ENCODE assay signal across 2 cellular contexts in genomic region chr14:20343855-20344205, GRCh38.
TF ChIP-seq lines count a peak whose summit lies in the region.

No MANE protein-coding gene starts in this region.

TF ChIP-seq in GM12878, 131 proteins besides CTCF, POLR2A, EP300 and RAD21:
- TF ChIP-seq FOXK2 (IDR thresholded peaks at IDR 0.05) (no peak), BCL3 (IDR thresholded peaks at IDR 0.05; ENCODE audit: borderline replicate concordance, insufficient read depth, low read depth, low read length, poor library complexity, severe bottlenecking) (no peak), SMARCA5 (IDR thresholded peaks at IDR 0.05) (0 out of 2 replicates have a peak, but pooled peaks have one; percentile 16), BACH1 (IDR thresholded peaks at IDR 0.05; ENCODE audit: borderline replicate concordance) (0 out of 2 replicates have a peak, but pooled peaks have one; percentile 13), FOXM1 (IDR thresholded peaks at IDR 0.05; ENCODE audit: low read depth, low read length) (no peak), MYB (IDR thresholded peaks at IDR 0.05; ENCODE audit: borderline replicate concordance, low read depth, low read length) (no peak)

TF ChIP-seq in HepG2, 621 proteins besides CTCF, POLR2A, EP300 and RAD21:
- TF ChIP-seq CBX5 (CRISPR knock-in tag; IDR thresholded peaks at IDR 0.05; ENCODE audit: borderline replicate concordance) (no peak), ZBTB7A (CRISPR knock-in tag; IDR thresholded peaks at IDR 0.05) (0 out of 2 replicates have a peak, but pooled peaks have one; percentile 9), HCFC1 (IDR thresholded peaks at IDR 0.05; ENCODE audit: low read depth, low read length) (no peak), ZNF780A (CRISPR knock-in tag; IDR thresholded peaks at IDR 0.05) (0 out of 2 replicates have a peak, but pooled peaks have one; percentile 42), ZNF75D (CRISPR knock-in tag; IDR thresholded peaks at IDR 0.05; ENCODE audit: borderline replicate concordance) (0 out of 2 replicates have a peak, but pooled peaks have one; percentile 41), GFI1 (CRISPR knock-in tag; IDR thresholded peaks at IDR 0.05; ENCODE audit: borderline replicate concordance) (0 out of 2 replicates have a peak, but pooled peaks have one; percentile 9), KDM5A (IDR thresholded peaks at IDR 0.05; ENCODE audit: borderline replicate concordance, low read length) (peak; percentile 50; the same call in 1 of the 2 replicates), ZNF556 (CRISPR knock-in tag; IDR thresholded peaks at IDR 0.05; ENCODE audit: borderline replicate concordance) (no peak), ZBTB21 (CRISPR knock-in tag; IDR thresholded peaks at IDR 0.05) (peak; percentile 26; the same call in 1 of the 2 replicates)
